Comparison of ENCODE assay signal across 19 cellular contexts in genomic region chr6:113496157-113496556, GRCh38.
DNase-seq lines count a peak whose midpoint lies in the region; TF ChIP-seq lines count a peak whose summit lies in the region.
"Had no signal": no experiment of that assay in that cellular context is flagged by ENCODE, and none has a peak within 500 bp of the region (broad histone marks: within the 10 kb centered on the region; RNA-seq: fewer than 3 reads in every experiment).

No MANE protein-coding gene starts in this region.

- H3K27me3 ChIP-seq in SJCRH30, result no peaks in the 10 kb centered on the region
- H3K27me3 ChIP-seq in brain microvascular endothelial cell (replicated peaks), result no peaks in the 10 kb centered on the region
- no peaks in the 10 kb centered on the region for H3K27me3 ChIP-seq in neuron (ENCODE audit: insufficient read depth, low read length)
- H3K27me3 ChIP-seq: BE2C, Peyer's patch had no signal

- H3K36me3 ChIP-seq in SJCRH30 (no peaks in the 10 kb centered on the region), brain microvascular endothelial cell (replicated peaks) (no peaks in the 10 kb centered on the region), neuron (ENCODE audit: insufficient read depth, low read length) (no peaks in the 10 kb centered on the region)
- H3K36me3 ChIP-seq: BE2C, HAP-1, Peyer's patch had no signal

- DNase-seq in SJCRH30 (no peak), brain microvascular endothelial cell (peak; percentile 53), fibroblast of villous mesenchyme (ENCODE audit: low read depth) (peak; percentile 40), RKO (ENCODE audit: low spot score) (no peak), D341Med (ENCODE audit: low spot score) (no peak), NCI-H524 treated with DMSO at 0.1 percent for 48 hours (lab: John Stamatoyannopoulos, UW) (no peak), GM19240 (ENCODE audit: insufficient read length, low spot score) (no peak)
- DNase-seq: BE2C; CD8-positive, alpha-beta T cell; DMS 273 treated with DMSO at 0.1 percent for 48 hours; Kasumi-1; NCI-H187 treated with DMSO at 0.1 percent for 48 hours; NCI-H2171; NCI-H446 treated with DMSO at 0.1 percent for 48 hours; NCI-H774; Peyer's patch; SHP77 treated with DMSO at 0.1 percent for 48 hours had no signal

- peaks cover 11% of the 10 kb centered on the region for H3K4me1 ChIP-seq in SJCRH30
- H3K4me1 ChIP-seq in neuron (ENCODE audit: insufficient read depth, low read length), result peaks cover 18% of the 10 kb centered on the region
- H3K4me1 ChIP-seq: BE2C, HAP-1, Peyer's patch had no signal

- H3K4me3 ChIP-seq in SJCRH30, result no peak overlapping the region
- no peak overlapping the region for H3K4me3 ChIP-seq in brain microvascular endothelial cell (ENCODE audit: low read depth, low read length)
- no peak overlapping the region for H3K4me3 ChIP-seq in fibroblast of villous mesenchyme (ENCODE audit: low read depth, low read length)
- H3K4me3 ChIP-seq in neuron (ENCODE audit: low read length), result peak overlapping the region; percentile 31
- H3K4me3 ChIP-seq: HAP-1, Peyer's patch had no signal

- peak overlapping the region; percentile 50 for H2AFZ ChIP-seq in neuron (ENCODE audit: low read depth, low read length)

- H3K27ac ChIP-seq in SJCRH30 (peak overlapping the region; percentile 52), brain microvascular endothelial cell (peak overlapping the region; percentile 92)
- H3K27ac ChIP-seq: Peyer's patch had no signal

- in situ Hi-C loops in brain microvascular endothelial cell (cut with HindIII; ENCODE audit: low pct_ligation_motif_present, low sequenced_read_pairs), result no loop called here

- TF ChIP-seq CTCF in brain microvascular endothelial cell (IDR thresholded peaks at IDR 0.05; ENCODE audit: low read depth, low read length, missing control alignments) (no peak), fibroblast of villous mesenchyme (IDR thresholded peaks at IDR 0.05; ENCODE audit: insufficient read depth, low read depth, low read length) (no peak)

- H3K9me3 ChIP-seq in SJCRH30 (replicated peaks) (no peaks in the 10 kb centered on the region), neuron (ENCODE audit: low read length) (no peaks in the 10 kb centered on the region)
- H3K9me3 ChIP-seq: BE2C, HAP-1, Peyer's patch had no signal

Comparison
In these comparisons a context has a peak if more than half of its experiments do, and no peak if none do; other contexts are left out.
1. DNase-seq: peak in brain microvascular endothelial cell (single experiment) and fibroblast of villous mesenchyme (single experiment); none in SJCRH30 (0 of 2), RKO (single experiment), D341Med (single experiment), NCI-H524 treated with DMSO at 0.1 percent for 48 hours (single experiment) and GM19240 (single experiment).